12 cellular contexts compared by ENCODE assay signal in the genomic region with DNA sequence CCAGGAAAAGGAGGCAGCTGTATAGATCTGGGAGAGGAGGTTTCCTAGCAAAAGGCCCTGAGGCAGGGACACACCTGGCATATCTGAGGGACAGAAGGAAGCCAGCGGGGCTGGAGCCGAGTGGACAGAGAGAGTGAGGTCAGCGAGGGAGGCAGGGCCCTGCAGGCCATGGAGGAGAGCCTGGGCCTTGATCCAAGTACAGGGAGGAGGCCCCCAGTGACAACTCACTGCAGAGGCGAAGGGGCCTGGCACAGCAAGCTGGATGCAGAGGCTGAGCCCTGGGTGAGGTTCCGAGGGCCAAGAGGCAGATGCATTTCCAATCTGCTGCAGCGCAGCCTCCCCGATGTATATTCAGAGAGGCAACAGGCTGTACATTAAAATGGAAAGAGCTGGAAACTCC. TPM values are rescaled to one million over a fixed set of nuclear protein-coding genes. Genes with fewer than 3 reads are reported as not detected.
A peak's percentile ranks its signal among the peaks of the same experiment; 100 is the strongest.
DNase-seq lines count a peak whose midpoint lies in the region; ATAC-seq, FAIRE-seq and TF ChIP-seq lines count a peak whose summit lies in the region.
"Had no signal": no experiment of that assay in that cellular context is flagged by ENCODE, and none has a peak within 500 bp of the region (broad histone marks: within the 10 kb centered on the region; RNA-seq: fewer than 3 reads in every experiment).

No MANE protein-coding gene starts in this region.

- 54% methylated on average over 7 of the region's 7 CpGs for WGBS in GM12878 (ENCODE audit: insufficient coverage, insufficient replicate concordance, low lambda C conversion rate, missing lambda C conversion rate)
- 28% methylated on average over 7 of the region's 7 CpGs for WGBS in right cardiac atrium

- intact Hi-C loops in GM12878 (cut with micrococcal nuclease; ENCODE audit: unreplicated experiment), result no loop called here
- intact Hi-C loops in right cardiac atrium (cut with DNase I), result loop anchor here in 1 of 4 donors (5.0 kb wide), 1 partner anchor 40 kb away; no protein-coding TSS in a partner anchor

- H4K20me1 ChIP-seq in GM12878 (ENCODE audit: control insufficient read depth, insufficient read depth), result no peaks in the 10 kb centered on the region

- TF ChIP-seq EP300 in GM12878 (IDR thresholded peaks at IDR 0.05; ENCODE audit: borderline replicate concordance in 1 of 2, control insufficient read depth in 1 of 2, low read depth in 2 of 2, low read length in 2 of 2), result no peak

- no peak for FAIRE-seq in GM12878 (lab: Jason Lieb, UNC)

- no peak overlapping the region for H3K9ac ChIP-seq in GM12878 (ENCODE audit: control insufficient read depth, insufficient read depth, low read length)
- H3K9ac ChIP-seq in skeletal muscle tissue (ENCODE audit: low read depth in 1 of 3, low read length in 3 of 3), result peak overlapping the region in 1 of 3 donors; percentile 82

- DNase-seq in G401 (ENCODE audit: low spot score), result peak; percentile 62
- DNase-seq in GM12878 (ENCODE audit: low read depth, low spot score), result no peak
- peak; percentile 68 to 82 (median 79) for DNase-seq in right cardiac atrium
- no peak for DNase-seq in GM19238 (ENCODE audit: insufficient read length, low spot score)
- DNase-seq in DMS53 treated with DMSO at 0.1 percent for 48 hours (lab: John Stamatoyannopoulos, UW; ENCODE audit: unreplicated experiment), result no peak
- no peak for DNase-seq in MG63
- DNase-seq: activated CD8-positive, alpha-beta memory T cell treated with anti-CD3 and anti-CD28 coated beads for 24 hours; central memory CD4-positive, alpha-beta T cell; DMS 273 treated with DMSO at 0.1 percent for 48 hours; SW 1271 had no signal

- H3K4me1 ChIP-seq in GM12878 (ENCODE audit: control insufficient read depth, insufficient read depth, low read length) (no peaks in the 10 kb centered on the region; the same call in 1 of the 2 replicates), right cardiac atrium (ENCODE audit: control insufficient read depth, insufficient read depth, low read length) (peaks cover 10% of the 10 kb centered on the region), skeletal muscle tissue (ENCODE audit: control insufficient read depth in 3 of 3, insufficient read depth in 3 of 3, low read length in 3 of 3) (peaks cover 15 to 18% (median 16%) of the 10 kb centered on the region in 3 donors)

- H3K79me2 ChIP-seq in GM12878 (ENCODE audit: control insufficient read depth, insufficient read depth, low read length), result no peaks in the 10 kb centered on the region

- H3K4me3 ChIP-seq in GM12878 (no peak overlapping the region), right cardiac atrium (ENCODE audit: low read length) (no peak overlapping the region), skeletal muscle tissue (ENCODE audit: low read length in 3 of 3) (no peak overlapping the region), MG63 (no peak overlapping the region)

- BruUV-seq in GM12878 (replicated peaks; lab: Mats Ljungman, UMichigan), result no TSS peak

- ATAC-seq in GM12878, result peak; percentile 15
- ATAC-seq in right cardiac atrium, result peak; percentile 76 to 78
- ATAC-seq in GM21723 (IDR thresholded peaks at IDR 0.05; ENCODE audit: unreplicated experiment), result no peak

- TF ChIP-seq CTCF in GM12878 (IDR thresholded peaks at IDR 0.05 in 2 of 3, conservative IDR thresholded peaks at IDR 0.05 in 1 of 3; ENCODE audit: control insufficient read depth in 2 of 3, extremely low read depth in 1 of 3, insufficient read depth in 1 of 3, low read depth in 3 of 3, low read length in 3 of 3), result no peak

- TF ChIP-seq RAD21 in GM12878 (IDR thresholded peaks at IDR 0.05; ENCODE audit: insufficient read depth, low read depth, low read length), result no peak

- no peak for TF ChIP-seq POLR2A in GM12878 (IDR thresholded peaks at IDR 0.05; ENCODE audit: low read depth, low read length)

- no peaks in the 10 kb centered on the region for H3K9me3 ChIP-seq in GM12878 (replicated peaks; ENCODE audit: control insufficient read depth, insufficient read depth, low read length)
- H3K9me3 ChIP-seq in right cardiac atrium (ENCODE audit: control insufficient read depth, low read length), result no peaks in the 10 kb centered on the region
- H3K9me3 ChIP-seq in skeletal muscle tissue (ENCODE audit: control insufficient read depth in 3 of 3, low read length in 3 of 3), result no peaks in the 10 kb centered on the region
- H3K9me3 ChIP-seq in MG63, result peaks cover under 1% of the 10 kb centered on the region; the same call in 1 of the 2 replicates

- POLR2A ChIA-PET in GM12878 (lab: Charles Lee), result no interaction called here

- RAD21 ChIA-PET in GM12878 (lab: Charles Lee; ENCODE audit: unreplicated experiment), result no interaction called here

- H3K27ac ChIP-seq in GM12878 (ENCODE audit: control insufficient read depth, insufficient read depth), result no peak overlapping the region
- H3K27ac ChIP-seq in right cardiac atrium (ENCODE audit: low read length), result peak overlapping the region; percentile 99
- peak overlapping the region; percentile 78 for H3K27ac ChIP-seq in skeletal muscle tissue (ENCODE audit: low read depth, low read length)

- H3K36me3 ChIP-seq in GM12878 (ENCODE audit: control insufficient read depth in 2 of 2, insufficient read depth in 2 of 2, low read length in 1 of 2), result no peaks in the 10 kb centered on the region
- no peaks in the 10 kb centered on the region for H3K36me3 ChIP-seq in skeletal muscle tissue (ENCODE audit: control insufficient read depth in 3 of 3, insufficient read depth in 3 of 3, low read length in 3 of 3)
- H3K36me3 ChIP-seq in MG63, result no peaks in the 10 kb centered on the region

- H3K4me2 ChIP-seq in GM12878 (ENCODE audit: control insufficient read depth, insufficient read depth), result no peak overlapping the region

- SMC1A ChIA-PET in GM12878 (lab: Charles Lee; ENCODE audit: uncharacterized antibody, unreplicated experiment), result interaction anchor here (1.0 to 1.2 kb wide), 2 partner anchors 16 to 19 kb away, joined by 3 to 4 read pairs; no protein-coding TSS in a partner anchor

- H3K27me3 ChIP-seq in GM12878 (replicated peaks in 1 of 2; ENCODE audit: control insufficient read depth in 2 of 2, insufficient read depth in 2 of 2, low read length in 1 of 2) (no peaks in the 10 kb centered on the region), right cardiac atrium (ENCODE audit: control insufficient read depth, insufficient read depth) (no peaks in the 10 kb centered on the region), skeletal muscle tissue (ENCODE audit: control insufficient read depth in 3 of 3, insufficient read depth in 3 of 3, low read length in 3 of 3) (no peaks in the 10 kb centered on the region), MG63 (no peaks in the 10 kb centered on the region; the same call in 1 of the 2 replicates)

- in situ Hi-C loops in G401 (cut with HindIII; ENCODE audit: low sequenced_read_pairs), result no loop called here
- in situ Hi-C loops in GM12878 (cut with MboI), result no loop called here

- H2AFZ ChIP-seq in GM12878 (ENCODE audit: control insufficient read depth, low read depth, low read length), result no peak overlapping the region

- CTCF ChIA-PET in GM12878 (lab: Yijun Ruan, JAX), result interaction anchor here (1.2 to 1.3 kb wide), 2 partner anchors 12 to 14 kb away, joined by 3 to 4 read pairs; no protein-coding TSS in a partner anchor

TF ChIP-seq in GM12878, 131 proteins besides CTCF, POLR2A, EP300 and RAD21 (continues in another document):
- no peak for TF ChIP-seq ZNF274 (IDR thresholded peaks at IDR 0.05; ENCODE audit: insufficient read depth, insufficient read length)

RNA-seq across cellular contexts. Expression of a gene that starts 10.5 kb away (rescaled TPM):
- total RNA-seq in G401 (2014; rRNA removed; shearing (Covaris generic)), result 16.4 and 25.6 TPM in 2 replicates
- 89.8 and 98.2 TPM in 2 replicates for total RNA-seq in GM12878 (2013; cell fraction: nucleolus; rRNA removed)
- total RNA-seq in GM12878 (2014; rRNA removed), result 59.1 and 67.1 TPM in 2 replicates
- 33.1 and 35.7 TPM in 2 replicates for total RNA-seq in GM12878 (2014; rRNA removed; fragmentation: Illumina TruSeq; extraction: Trizol)
- total RNA-seq in GM12878 (2021), result 135 and 142 TPM in 2 replicates
- polyA plus RNA-seq in GM12878 (2011; ENCODE audit: low read depth), result 12.6 TPM
- 6.0 and 10.2 TPM in 2 replicates for polyA plus RNA-seq in GM12878 (2011; rRNA removed)
- polyA plus RNA-seq in GM12878 (2011; cell fraction: cytosol; rRNA removed), result 14.4 and 14.8 TPM in 2 replicates
- 60.2 and 66.7 TPM in 2 replicates for polyA plus RNA-seq in GM12878 (2011; cell fraction: nucleus; rRNA removed)
- polyA plus RNA-seq in GM12878 (2012), result 25.3 and 32.1 TPM in 2 replicates
- 15.1 and 27.2 TPM in 2 replicates for polyA plus RNA-seq in GM12878 (2014; fragmentation: Illumina TruSeq; extraction: Trizol)
- polyA plus RNA-seq in GM12878 (2014; fragmentation: Nextera tagmentation; extraction: Ambion mirVana), result 1 to 10 TPM; 3.6 to 4.5 TPM
- 39.0 and 43.9 TPM in 2 replicates for polyA plus RNA-seq in GM12878 (2014; rRNA removed)
- polyA plus RNA-seq in GM12878 (2016; fragmentation: Nextera tagmentation; extraction: Ambion mirVana), result 10 to 100 TPM; 72.6 to 74.6 TPM
- 25.9 and 48.3 TPM in 2 replicates for polyA minus RNA-seq in GM12878 (2011; rRNA and poly(A)+ RNA removed)
- 36.9 and 39.7 TPM in 2 replicates for polyA minus RNA-seq in GM12878 (2011; cell fraction: cytosol; rRNA and poly(A)+ RNA removed)
- polyA minus RNA-seq in GM12878 (2011; cell fraction: nucleus; rRNA and poly(A)+ RNA removed), result 60.8 and 96.1 TPM in 2 replicates
- total RNA-seq in right cardiac atrium, result 10 to 100 TPM; 50.9 to 65.9 (median 56.6) TPM
- polyA plus RNA-seq in right cardiac atrium, result 27.0 TPM
- total RNA-seq in skeletal muscle tissue, result 19.3 TPM
- 9.1 and 18.9 TPM in 2 replicates for total RNA-seq in MG63 (2014; rRNA removed; shearing (Covaris generic); ENCODE audit: low replicate concordance)

RNA-seq across cellular contexts. Expression of a gene that starts 38.7 kb away (rescaled TPM):
- total RNA-seq in G401 (2014; rRNA removed; shearing (Covaris generic)), result 5.6 and 8.8 TPM in 2 replicates
- not detected in 2 replicates for total RNA-seq in GM12878 (2013; cell fraction: nucleolus; rRNA removed)
- total RNA-seq in GM12878 (2014; rRNA removed), result 0.05 and 0.06 TPM in 2 replicates
- 0.05 and 0.09 TPM in 2 replicates for total RNA-seq in GM12878 (2014; rRNA removed; fragmentation: Illumina TruSeq; extraction: Trizol)
- 0.37 and 0.38 TPM in 2 replicates for total RNA-seq in GM12878 (2021)
- 0.14 TPM for polyA plus RNA-seq in GM12878 (2011; ENCODE audit: low read depth)
- polyA plus RNA-seq in GM12878 (2011; rRNA removed), result not detected in 2 replicates
- not detected in 2 replicates for polyA plus RNA-seq in GM12878 (2011; cell fraction: cytosol; rRNA removed)
- polyA plus RNA-seq in GM12878 (2011; cell fraction: nucleus; rRNA removed), result not detected in 2 replicates
- polyA plus RNA-seq in GM12878 (2012), result 0.26 and 0.29 TPM in 2 replicates
- 0.03 and 0.13 TPM in 2 replicates for polyA plus RNA-seq in GM12878 (2014; fragmentation: Illumina TruSeq; extraction: Trizol)
- polyA plus RNA-seq in GM12878 (2014; fragmentation: Nextera tagmentation; extraction: Ambion mirVana), result under 1 TPM in 1 of 2 experiments, not detected in 1; 0.02 TPM
- 0.16 and 0.22 TPM in 2 replicates for polyA plus RNA-seq in GM12878 (2014; rRNA removed)
- under 1 TPM; 0.04 TPM for polyA plus RNA-seq in GM12878 (2016; fragmentation: Nextera tagmentation; extraction: Ambion mirVana)
- not detected in 2 replicates for polyA minus RNA-seq in GM12878 (2011; rRNA and poly(A)+ RNA removed)
- not detected in 2 replicates for polyA minus RNA-seq in GM12878 (2011; cell fraction: cytosol; rRNA and poly(A)+ RNA removed)
- polyA minus RNA-seq in GM12878 (2011; cell fraction: nucleus; rRNA and poly(A)+ RNA removed), result not detected in 2 replicates
- total RNA-seq in right cardiac atrium, result 10 to 100 TPM; 23.8 to 51.1 (median 38.4) TPM
- polyA plus RNA-seq in right cardiac atrium, result 32.3 TPM
- 1.6 TPM for total RNA-seq in skeletal muscle tissue
- total RNA-seq in MG63 (2014; rRNA removed; shearing (Covaris generic); ENCODE audit: low replicate concordance), result 0.76 and 1.8 TPM in 2 replicates

Comparison
In these comparisons a context has a peak if more than half of its experiments do, and no peak if none do; other contexts are left out.
1. DNase-seq: peak in G401 (single experiment) and right cardiac atrium (3 of 3); none in GM12878 (single experiment), GM19238 (single experiment), DMS53 treated with DMSO at 0.1 percent for 48 hours (single experiment) and MG63 (single experiment).